ENCODE assay signal across 23 cellular contexts in the genomic region with DNA sequence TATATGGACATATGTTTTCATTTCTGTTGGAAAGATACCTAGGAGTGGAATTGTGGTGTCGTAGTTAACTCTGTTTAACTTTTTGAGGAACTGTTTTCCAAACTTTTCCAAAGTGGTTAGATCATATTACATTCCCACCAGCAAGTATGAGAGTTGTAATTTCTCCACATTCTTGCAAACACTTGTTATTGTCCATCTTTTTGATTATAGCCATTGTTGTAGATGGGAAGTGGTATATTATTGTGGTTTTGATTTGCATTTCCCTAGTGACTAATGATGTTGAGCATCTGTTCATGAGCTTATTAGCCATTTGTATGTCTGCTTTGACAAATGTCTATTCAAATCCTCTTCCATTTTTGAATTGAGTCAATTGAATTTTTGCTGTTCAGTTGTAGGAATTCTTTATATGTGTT. TPM values are rescaled to one million over a fixed set of nuclear protein-coding genes. Genes with fewer than 3 reads are reported as not detected.
A peak's percentile ranks its signal among the peaks of the same experiment; 100 is the strongest.
DNase-seq lines count a peak whose midpoint lies in the region; ATAC-seq, FAIRE-seq and TF ChIP-seq lines count a peak whose summit lies in the region.
"Had no signal": no experiment of that assay in that cellular context is flagged by ENCODE, and none has a peak within 500 bp of the region (broad histone marks: within the 10 kb centered on the region; RNA-seq: fewer than 3 reads in every experiment).

No MANE protein-coding gene starts in this region.

- H3K36me3 Mint-ChIP-seq in stimulated activated naive B cell treated with anti-CD40 and anti-IgM and Interleukin-4, amounts not matched to agents 10 μg/mL and 1 μg/mL and 100 μg/mL, for 72 hours, result peaks cover 0 to 4% of the 10 kb centered on the region in 2 donors
- H3K36me3 Mint-ChIP-seq: type B pancreatic cell had no signal

- H3K9ac ChIP-seq in Karpas-422 (ENCODE audit: low read length), result no peak overlapping the region

- peaks cover 31 to 49% of the 10 kb centered on the region in 2 donors for H3K4me1 Mint-ChIP-seq in stimulated activated naive B cell treated with anti-CD40 and anti-IgM and Interleukin-4, amounts not matched to agents 10 μg/mL and 1 μg/mL and 100 μg/mL, for 72 hours

- no peaks in the 10 kb centered on the region for H3K36me3 ChIP-seq in Karpas-422 (ENCODE audit: insufficient read depth, low read length)
- peaks cover 1% of the 10 kb centered on the region for H3K36me3 ChIP-seq in bronchial epithelial cell (ENCODE audit: control insufficient read depth, insufficient read depth, low read length)

- H3K4me3 ChIP-seq in Karpas-422 (ENCODE audit: low read length) (peak overlapping the region; percentile 43), bronchial epithelial cell (ENCODE audit: low read depth, low read length) (no peak overlapping the region)
- H3K4me3 ChIP-seq: body of pancreas, GM23338, heart left ventricle had no signal

- H3K27me3 Mint-ChIP-seq in stimulated activated naive B cell treated with anti-CD40 and anti-IgM and Interleukin-4, amounts not matched to agents 10 μg/mL and 1 μg/mL and 100 μg/mL, for 72 hours, result no peaks in the 10 kb centered on the region
- H3K27me3 Mint-ChIP-seq: activated naive CD8-positive, alpha-beta T cell treated with anti-CD3 and anti-CD28 coated beads for 36 hours; stimulated activated naive CD8-positive, alpha-beta T cell treated with anti-CD3 and anti-CD28 coated beads, Interleukin-15, amount 100 ng/mL, for 72 hours; type B pancreatic cell had no signal

- H3K4me3 Mint-ChIP-seq in stimulated activated naive B cell treated with anti-CD40 and anti-IgM and Interleukin-4, amounts not matched to agents 10 μg/mL and 1 μg/mL and 100 μg/mL, for 72 hours, result no peak overlapping the region
- H3K4me3 Mint-ChIP-seq: activated naive CD8-positive, alpha-beta T cell treated with anti-CD3 and anti-CD28 coated beads for 36 hours; GM23338; stimulated activated naive CD8-positive, alpha-beta T cell treated with anti-CD3 and anti-CD28 coated beads, Interleukin-15, amount 100 ng/mL, for 72 hours; type B pancreatic cell had no signal

- peaks cover 97% of the 10 kb centered on the region for H3K79me2 ChIP-seq in Karpas-422 (ENCODE audit: low read length)

- FAIRE-seq in bronchial epithelial cell (lab: Jason Lieb, UNC) (no peak), D721Med (lab: Jason Lieb, UNC) (no peak)
- FAIRE-seq: HTR-8/SVneo had no signal

- peak overlapping the region; percentile 79 for H3K27ac ChIP-seq in Karpas-422 (ENCODE audit: low read length)
- H3K27ac ChIP-seq: body of pancreas, heart left ventricle had no signal

- DNase-seq in NCI-H82 (lab: John Stamatoyannopoulos, UW), result peak; percentile 17
- no peak for DNase-seq in NCI-H82 treated with DMSO at 0.1 percent for 48 hours (lab: John Stamatoyannopoulos, UW; ENCODE audit: unreplicated experiment)
- peak; percentile 79 for DNase-seq in Karpas-422
- DNase-seq in bronchial epithelial cell (ENCODE audit: low read depth), result peak; percentile 23
- no peak for DNase-seq in stimulated activated naive B cell treated with anti-CD40 and anti-IgM and Interleukin-4, amounts not matched to agents 10 μg/mL and 1 μg/mL and 100 μg/mL, for 72 hours
- no peak for DNase-seq in activated CD4-positive, CD25-positive, alpha-beta regulatory T cell (lab: John Stamatoyannopoulos, UW)
- DNase-seq in NCI-H128 (lab: John Stamatoyannopoulos, UW; ENCODE audit: unreplicated experiment), result no peak
- DNase-seq in D721Med (ENCODE audit: insufficient read length, low spot score), result no peak
- DNase-seq: activated CD4-positive, alpha-beta T cell treated with anti-CD3 and anti-CD28 coated beads for 4 hours; activated naive CD8-positive, alpha-beta T cell treated with anti-CD3 and anti-CD28 coated beads for 36 hours; body of pancreas; GF-D8; heart left ventricle; Kasumi-1; NCI-H1417; nucleus accumbens; OCI-M1; Right ventricle myocardium superior; stimulated activated CD4-positive, alpha-beta T cell treated with anti-CD3 and anti-CD28 coated beads, Interleukin-4, amount 100 ng/mL, for 1 hour; stimulated activated naive CD8-positive, alpha-beta T cell treated with anti-CD3 and anti-CD28 coated beads, Interleukin-15, amount 100 ng/mL, for 72 hours had no signal

- H3K4me1 ChIP-seq in Karpas-422 (ENCODE audit: low read length), result peaks cover 54% of the 10 kb centered on the region

- H3K9me3 Mint-ChIP-seq in stimulated activated naive B cell treated with anti-CD40 and anti-IgM and Interleukin-4, amounts not matched to agents 10 μg/mL and 1 μg/mL and 100 μg/mL, for 72 hours, result no peaks in the 10 kb centered on the region
- H3K9me3 Mint-ChIP-seq: activated naive CD8-positive, alpha-beta T cell treated with anti-CD3 and anti-CD28 coated beads for 36 hours; GM23338; stimulated activated naive CD8-positive, alpha-beta T cell treated with anti-CD3 and anti-CD28 coated beads, Interleukin-15, amount 100 ng/mL, for 72 hours; type B pancreatic cell had no signal

- peak overlapping the region; percentile 72 for H3K4me2 ChIP-seq in Karpas-422 (ENCODE audit: low read depth, low read length, poor library complexity, severe bottlenecking)
- H3K4me2 ChIP-seq: GM23338 had no signal

- no peak overlapping the region for H3K27ac Mint-ChIP-seq in stimulated activated naive B cell treated with anti-CD40 and anti-IgM and Interleukin-4, amounts not matched to agents 10 μg/mL and 1 μg/mL and 100 μg/mL, for 72 hours
- H3K27ac Mint-ChIP-seq: activated naive CD8-positive, alpha-beta T cell treated with anti-CD3 and anti-CD28 coated beads for 36 hours; GM23338; stimulated activated naive CD8-positive, alpha-beta T cell treated with anti-CD3 and anti-CD28 coated beads, Interleukin-15, amount 100 ng/mL, for 72 hours; type B pancreatic cell had no signal

- H3K27me3 ChIP-seq in Karpas-422 (ENCODE audit: low read length), result no peaks in the 10 kb centered on the region
- no peaks in the 10 kb centered on the region for H3K27me3 ChIP-seq in bronchial epithelial cell (ENCODE audit: control insufficient read depth, insufficient read depth, low read length)
- H3K27me3 ChIP-seq: body of pancreas, heart left ventricle had no signal

- peak; percentile 42 to 57 for ATAC-seq in stimulated activated naive B cell treated with anti-CD40 and anti-IgM and Interleukin-4, amounts not matched to agents 10 μg/mL and 1 μg/mL and 100 μg/mL, for 72 hours (replicated peaks)
- ATAC-seq: body of pancreas; GM23338; heart left ventricle; stimulated activated naive CD8-positive, alpha-beta T cell treated with anti-CD3 and anti-CD28 coated beads, Interleukin-15, amount 100 ng/mL, for 72 hours had no signal

- H3K9me3 ChIP-seq in Karpas-422 (ENCODE audit: low read length), result no peaks in the 10 kb centered on the region
- H3K9me3 ChIP-seq: body of pancreas, heart left ventricle had no signal

- no peaks in the 10 kb centered on the region for H3K9me2 ChIP-seq in Karpas-422 (replicated peaks; ENCODE audit: insufficient read depth, low read length)

- H2AFZ ChIP-seq in Karpas-422 (ENCODE audit: low read length), result no peak overlapping the region
- H2AFZ ChIP-seq: GM23338 had no signal

- no peak for TF ChIP-seq CTCF in bronchial epithelial cell (IDR thresholded peaks at IDR 0.05; ENCODE audit: insufficient read depth, low read length, severe bottlenecking)
- TF ChIP-seq CTCF in D721Med (IDR thresholded peaks at IDR 0.05; ENCODE audit: insufficient read depth, missing control alignments), result no peak

- peaks cover 71% of the 10 kb centered on the region for H4K20me1 ChIP-seq in Karpas-422 (ENCODE audit: insufficient read depth, low read depth, low read length)

RNA-seq across cellular contexts. Expression of a gene that starts 19.8 kb away (rescaled TPM):
- total RNA-seq in Karpas-422 (2014; rRNA removed; shearing (Covaris generic); ENCODE audit: low replicate concordance), result 80.5 and 118 TPM in 2 replicates
- 62.3 and 68.2 TPM in 2 replicates for total RNA-seq in bronchial epithelial cell

Comparison
In these comparisons a context has a peak if more than half of its experiments do, and no peak if none do; other contexts are left out.
1. DNase-seq: peak in NCI-H82 (single experiment), Karpas-422 (single experiment) and bronchial epithelial cell (single experiment); none in NCI-H82 treated with DMSO at 0.1 percent for 48 hours (single experiment), stimulated activated naive B cell treated with anti-CD40 and anti-IgM and Interleukin-4, amounts not matched to agents 10 μg/mL and 1 μg/mL and 100 μg/mL, for 72 hours (single experiment), activated CD4-positive, CD25-positive, alpha-beta regulatory T cell (0 of 4), NCI-H128 (single experiment) and D721Med (single experiment).